Comparison of ENCODE assay signal across 1 cellular context in genomic region chr2:162661618-162662017, GRCh38.
TF ChIP-seq lines count a peak whose summit lies in the region.

No MANE protein-coding gene starts in this region.

TF ChIP-seq in GM23338, 12 proteins besides CTCF, POLR2A, EP300 and RAD21 (continued from another document):
- TF ChIP-seq REST (IDR thresholded peaks at IDR 0.05; ENCODE audit: unreplicated experiment) (no peak), ETS1 (IDR thresholded peaks at IDR 0.05) (no peak), ZNF462 (CRISPR knock-in tag; IDR thresholded peaks at IDR 0.05) (no peak)
